23 cellular contexts compared by ENCODE assay signal in genomic region chr7:105215182-105215581, GRCh38.
"Had no signal": no experiment of that assay in that cellular context is flagged by ENCODE, and none has a peak within 500 bp of the region (broad histone marks: within the 10 kb centered on the region; RNA-seq: fewer than 3 reads in every experiment).

No MANE protein-coding gene starts in this region.

- DNase-seq: activated CD4-positive, alpha-beta memory T cell treated with anti-CD3 and anti-CD28 coated beads, Interleukin-2, amount 10 ng/mL, durations not matched to agents 7 days and 5 days; activated CD4-positive, alpha-beta T cell treated with anti-CD3 and anti-CD28 coated beads, Interleukin-2, amount 10 ng/mL, durations not matched to agents 7 days and 5 days; activated CD4-positive, CD25-positive, alpha-beta regulatory T cell treated with anti-CD3 and anti-CD28 coated beads, Interleukin-2, amount 50 U/mL, for 72 hours; activated gamma-delta T cell treated with Interleukin-2 at 50 U/mL for 16 hours; activated naive CD4-positive, alpha-beta T cell treated with anti-CD3 and anti-CD28 coated beads, Interleukin-2, amount 10 ng/mL, durations not matched to agents 7 days and 5 days; activated T-cell treated with anti-CD3 and anti-CD28 coated beads for 4 hours; amygdala; MG63; MV-4-11; NCI-H1092 treated with DMSO at 0.1 percent for 48 hours; NCI-H1417 treated with DMSO at 0.1 percent for 48 hours; NCI-H1694; NCI-H2029; NCI-H2107; NCI-H345; NCI-H510A treated with DMSO at 0.1 percent for 48 hours; NCI-H69; NK-92 treated with Interleukin-12 subunit alpha and Interleukin-12 subunit beta, amount 100 ng/mL, for 24 hours; Peyer's patch; Right ventricle myocardium superior; SJCRH30 had no signal

- H3K27me3 Mint-ChIP-seq: activated CD4-positive, alpha-beta memory T cell treated with anti-CD3 and anti-CD28 coated beads, Interleukin-2, amount 10 ng/mL, durations not matched to agents 7 days and 5 days; activated CD4-positive, alpha-beta T cell treated with anti-CD3 and anti-CD28 coated beads, Interleukin-2, amount 10 ng/mL, durations not matched to agents 7 days and 5 days; activated naive CD4-positive, alpha-beta T cell treated with anti-CD3 and anti-CD28 coated beads, Interleukin-2, amount 10 ng/mL, durations not matched to agents 7 days and 5 days; brain had no signal

- H3K27ac Mint-ChIP-seq: activated CD4-positive, alpha-beta memory T cell treated with anti-CD3 and anti-CD28 coated beads, Interleukin-2, amount 10 ng/mL, durations not matched to agents 7 days and 5 days; activated CD4-positive, alpha-beta T cell treated with anti-CD3 and anti-CD28 coated beads, Interleukin-2, amount 10 ng/mL, durations not matched to agents 7 days and 5 days; activated naive CD4-positive, alpha-beta T cell treated with anti-CD3 and anti-CD28 coated beads, Interleukin-2, amount 10 ng/mL, durations not matched to agents 7 days and 5 days; brain; T-helper 1 cell treated with Interleukin-12 subunit alpha and Interleukin-12 subunit beta and Interleukin-4 antibody, amounts not matched to agents 30 μg/mL and 1 μg/mL, for 36 hours had no signal

- H3K4me3 Mint-ChIP-seq: activated CD4-positive, alpha-beta memory T cell treated with anti-CD3 and anti-CD28 coated beads, Interleukin-2, amount 10 ng/mL, durations not matched to agents 7 days and 5 days; activated CD4-positive, alpha-beta T cell treated with anti-CD3 and anti-CD28 coated beads, Interleukin-2, amount 10 ng/mL, durations not matched to agents 7 days and 5 days; activated naive CD4-positive, alpha-beta T cell treated with anti-CD3 and anti-CD28 coated beads, Interleukin-2, amount 10 ng/mL, durations not matched to agents 7 days and 5 days; brain; T-helper 1 cell treated with Interleukin-12 subunit alpha and Interleukin-12 subunit beta and Interleukin-4 antibody, amounts not matched to agents 30 μg/mL and 1 μg/mL, for 36 hours had no signal

- H3K9me3 Mint-ChIP-seq: activated CD4-positive, alpha-beta memory T cell treated with anti-CD3 and anti-CD28 coated beads, Interleukin-2, amount 10 ng/mL, durations not matched to agents 7 days and 5 days; T-helper 1 cell treated with Interleukin-12 subunit alpha and Interleukin-12 subunit beta and Interleukin-4 antibody, amounts not matched to agents 30 μg/mL and 1 μg/mL, for 36 hours had no signal
